Comparison of ENCODE assay signal across 9 cellular contexts in the genomic region with DNA sequence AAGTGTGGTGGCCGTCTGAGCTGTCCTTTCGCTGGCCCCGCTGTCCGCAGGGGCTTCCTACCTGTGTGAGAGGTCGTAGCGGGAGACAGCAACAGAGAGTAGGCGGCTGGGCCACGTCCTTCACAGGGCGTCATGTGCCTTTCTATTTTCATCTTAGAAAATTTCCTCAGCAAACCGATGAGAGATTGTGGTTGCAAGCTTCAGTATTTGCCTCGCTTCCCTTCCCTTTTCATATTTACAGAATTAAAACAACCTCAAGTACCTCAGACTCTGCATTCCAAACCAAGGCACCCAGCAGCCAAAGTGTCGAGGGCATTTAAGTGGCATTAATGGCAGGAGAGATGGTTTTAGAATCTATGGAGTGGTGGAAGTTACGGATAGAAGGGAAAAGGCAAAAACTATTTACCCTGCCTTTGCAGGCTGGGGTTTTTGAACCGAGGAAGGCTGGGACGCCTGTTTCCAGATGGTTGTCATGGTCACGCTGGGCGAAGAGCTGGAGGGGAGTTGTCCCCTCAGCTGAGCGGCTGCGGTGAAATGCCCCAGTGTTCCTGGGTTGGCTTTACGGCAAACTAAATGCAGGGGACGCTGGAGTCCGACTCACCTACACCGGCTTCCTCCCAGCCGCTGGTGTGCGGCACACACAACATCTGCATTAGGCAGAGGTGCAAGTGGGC. TPM values are rescaled to one million over a fixed set of nuclear protein-coding genes. Genes with fewer than 3 reads are reported as not detected.
DNase-seq lines count a peak whose midpoint lies in the region; ATAC-seq and TF ChIP-seq lines count a peak whose summit lies in the region.
"Had no signal": no experiment of that assay in that cellular context is flagged by ENCODE, and none has a peak within 500 bp of the region (broad histone marks: within the 10 kb centered on the region; RNA-seq: fewer than 3 reads in every experiment).

No MANE protein-coding gene starts in this region.

- peak overlapping the region; percentile 17 for H3K4me3 ChIP-seq in GM12865 (ENCODE audit: low read depth, low read length)
- no peak overlapping the region for H3K4me3 ChIP-seq in SK-N-SH (ENCODE audit: low read depth in 2 of 2, low read length in 1 of 2)

- 95% methylated on average over 25 of the region's 25 CpGs for WGBS in SK-N-SH (ENCODE audit: low lambda C conversion rate)

- ATAC-seq in GM21447 (IDR thresholded peaks at IDR 0.05; ENCODE audit: unreplicated experiment) = peak; percentile 58
- ATAC-seq in HG03565 (IDR thresholded peaks at IDR 0.05; ENCODE audit: unreplicated experiment) = peak; percentile 42

- H3K27me3 ChIP-seq in layer of hippocampus (ENCODE audit: control insufficient read depth, insufficient read depth, low read length) = no peaks in the 10 kb centered on the region
- no peaks in the 10 kb centered on the region for H3K27me3 ChIP-seq in SK-N-SH (ENCODE audit: insufficient read depth)

- no peak for TF ChIP-seq EP300 in SK-N-SH (IDR thresholded peaks at IDR 0.05; ENCODE audit: borderline replicate concordance in 1 of 2, low read depth in 1 of 2, low read length in 1 of 2)

- DNase-seq in GM12865 (ENCODE audit: low read depth) (peak; percentile 92), SK-N-SH (no peak), OCI-M1 (lab: John Stamatoyannopoulos, UW) (no peak), NK-92 (lab: John Stamatoyannopoulos, UW; ENCODE audit: unreplicated experiment) (no peak)
- DNase-seq in effector CD4-positive, alpha-beta T cell = no peak
- DNase-seq: left cardiac atrium had no signal

- no peak overlapping the region for H3K4me2 ChIP-seq in SK-N-SH

- CTCF ChIA-PET in SK-N-SH (lab: Yijun Ruan, JAX) = interaction anchor here (1.4 to 2.8 kb wide), 3 partner anchors 9 to 53 kb away, joined by 3 to 18 read pairs (median 3); no protein-coding TSS in a partner anchor

- no peak for TF ChIP-seq CTCF in GM12865 (IDR thresholded peaks at IDR 0.05; ENCODE audit: insufficient read depth, low read depth, low read length, missing control alignments)
- no peak for TF ChIP-seq CTCF in SK-N-SH (IDR thresholded peaks at IDR 0.05)

- no peaks in the 10 kb centered on the region for H3K4me1 ChIP-seq in SK-N-SH (ENCODE audit: control insufficient read depth in 1 of 2, insufficient read depth in 2 of 2, low read depth in 1 of 2, low read length in 1 of 2)

- no peaks in the 10 kb centered on the region for H3K9me2 ChIP-seq in SK-N-SH

- H3K9ac ChIP-seq in SK-N-SH = no peak overlapping the region

- no peaks in the 10 kb centered on the region for H3F3A ChIP-seq in SK-N-SH (replicated peaks; ENCODE audit: insufficient read depth)

- H3K27ac ChIP-seq in layer of hippocampus (ENCODE audit: low read depth, low read length) (peak overlapping the region; percentile 60), SK-N-SH (ENCODE audit: low read depth in 2 of 2, low read length in 1 of 2) (no peak overlapping the region)

- H3K36me3 ChIP-seq in SK-N-SH (replicated peaks in 1 of 2; ENCODE audit: control insufficient read depth in 1 of 2, insufficient read depth in 2 of 2, low read length in 1 of 2) = peaks cover 29 to 50% of the 10 kb centered on the region in 2 experiments

- H2AFZ ChIP-seq in SK-N-SH (ENCODE audit: low read depth) = no peak overlapping the region

- H3K9me3 ChIP-seq in SK-N-SH = no peaks in the 10 kb centered on the region

- POLR2A ChIA-PET in SK-N-SH (lab: Yijun Ruan, JAX) = no interaction called here

- no peak for TF ChIP-seq RAD21 in SK-N-SH (IDR thresholded peaks at IDR 0.05; ENCODE audit: low read length)

- no peaks in the 10 kb centered on the region for H4K20me1 ChIP-seq in SK-N-SH (ENCODE audit: insufficient read depth)

- H3K79me2 ChIP-seq in SK-N-SH (ENCODE audit: insufficient read depth) = no peaks in the 10 kb centered on the region

TF ChIP-seq in SK-N-SH, 30 proteins besides CTCF, POLR2A, EP300 and RAD21:
- TF ChIP-seq FOXJ3 (CRISPR knock-in tag; IDR thresholded peaks at IDR 0.05) (no peak), NFIC (IDR thresholded peaks at IDR 0.05; ENCODE audit: borderline replicate concordance) (no peak), MEF2A (IDR thresholded peaks at IDR 0.05; ENCODE audit: borderline replicate concordance, low read depth) (no peak), MXI1 (IDR thresholded peaks at IDR 0.05; ENCODE audit: low read depth, low read length) (no peak), FOSL2 (IDR thresholded peaks at IDR 0.05; ENCODE audit: borderline replicate concordance, low read depth) (no peak), YY1 (IDR thresholded peaks at IDR 0.05; ENCODE audit: low read depth) (no peak), TEAD4 (IDR thresholded peaks at IDR 0.05; ENCODE audit: borderline replicate concordance, insufficient read depth) (no peak), SIN3A (IDR thresholded peaks at IDR 0.05; ENCODE audit: borderline replicate concordance, low read depth, low read length) (no peak), SMC3 (IDR thresholded peaks at IDR 0.05; ENCODE audit: low read depth, low read length) (no peak), POLR2AphosphoS5 (IDR thresholded peaks at IDR 0.05; ENCODE audit: low read depth, low read length) (no peak), ELF1 (IDR thresholded peaks at IDR 0.05) (no peak), GATA2 (CRISPR knock-in tag; IDR thresholded peaks at IDR 0.05) (no peak), RXRA (IDR thresholded peaks at IDR 0.05; ENCODE audit: borderline replicate concordance, low read depth) (no peak), EZH2phosphoT487 (IDR thresholded peaks at IDR 0.05; ENCODE audit: borderline replicate concordance, low read depth) (no peak), FOXM1 (IDR thresholded peaks at IDR 0.05; ENCODE audit: low read depth) (no peak), JUND (IDR thresholded peaks at IDR 0.05) (no peak), RFX5 (IDR thresholded peaks at IDR 0.05; ENCODE audit: low read length) (no peak)
- TF ChIP-seq, protein P1, sequence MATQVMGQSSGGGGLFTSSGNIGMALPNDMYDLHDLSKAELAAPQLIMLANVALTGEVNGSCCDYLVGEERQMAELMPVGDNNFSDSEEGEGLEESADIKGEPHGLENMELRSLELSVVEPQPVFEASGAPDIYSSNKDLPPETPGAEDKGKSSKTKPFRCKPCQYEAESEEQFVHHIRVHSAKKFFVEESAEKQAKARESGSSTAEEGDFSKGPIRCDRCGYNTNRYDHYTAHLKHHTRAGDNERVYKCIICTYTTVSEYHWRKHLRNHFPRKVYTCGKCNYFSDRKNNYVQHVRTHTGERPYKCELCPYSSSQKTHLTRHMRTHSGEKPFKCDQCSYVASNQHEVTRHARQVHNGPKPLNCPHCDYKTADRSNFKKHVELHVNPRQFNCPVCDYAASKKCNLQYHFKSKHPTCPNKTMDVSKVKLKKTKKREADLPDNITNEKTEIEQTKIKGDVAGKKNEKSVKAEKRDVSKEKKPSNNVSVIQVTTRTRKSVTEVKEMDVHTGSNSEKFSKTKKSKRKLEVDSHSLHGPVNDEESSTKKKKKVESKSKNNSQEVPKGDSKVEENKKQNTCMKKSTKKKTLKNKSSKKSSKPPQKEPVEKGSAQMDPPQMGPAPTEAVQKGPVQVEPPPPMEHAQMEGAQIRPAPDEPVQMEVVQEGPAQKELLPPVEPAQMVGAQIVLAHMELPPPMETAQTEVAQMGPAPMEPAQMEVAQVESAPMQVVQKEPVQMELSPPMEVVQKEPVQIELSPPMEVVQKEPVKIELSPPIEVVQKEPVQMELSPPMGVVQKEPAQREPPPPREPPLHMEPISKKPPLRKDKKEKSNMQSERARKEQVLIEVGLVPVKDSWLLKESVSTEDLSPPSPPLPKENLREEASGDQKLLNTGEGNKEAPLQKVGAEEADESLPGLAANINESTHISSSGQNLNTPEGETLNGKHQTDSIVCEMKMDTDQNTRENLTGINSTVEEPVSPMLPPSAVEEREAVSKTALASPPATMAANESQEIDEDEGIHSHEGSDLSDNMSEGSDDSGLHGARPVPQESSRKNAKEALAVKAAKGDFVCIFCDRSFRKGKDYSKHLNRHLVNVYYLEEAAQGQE (IDR thresholded peaks at IDR 0.05; ENCODE audit: low read depth, low read length) = no peak
- TF ChIP-seq, protein P2, sequence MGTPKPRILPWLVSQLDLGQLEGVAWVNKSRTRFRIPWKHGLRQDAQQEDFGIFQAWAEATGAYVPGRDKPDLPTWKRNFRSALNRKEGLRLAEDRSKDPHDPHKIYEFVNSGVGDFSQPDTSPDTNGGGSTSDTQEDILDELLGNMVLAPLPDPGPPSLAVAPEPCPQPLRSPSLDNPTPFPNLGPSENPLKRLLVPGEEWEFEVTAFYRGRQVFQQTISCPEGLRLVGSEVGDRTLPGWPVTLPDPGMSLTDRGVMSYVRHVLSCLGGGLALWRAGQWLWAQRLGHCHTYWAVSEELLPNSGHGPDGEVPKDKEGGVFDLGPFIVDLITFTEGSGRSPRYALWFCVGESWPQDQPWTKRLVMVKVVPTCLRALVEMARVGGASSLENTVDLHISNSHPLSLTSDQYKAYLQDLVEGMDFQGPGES (IDR thresholded peaks at IDR 0.05; ENCODE audit: low read depth, low read length) = no peak
- TF ChIP-seq, protein P3, sequence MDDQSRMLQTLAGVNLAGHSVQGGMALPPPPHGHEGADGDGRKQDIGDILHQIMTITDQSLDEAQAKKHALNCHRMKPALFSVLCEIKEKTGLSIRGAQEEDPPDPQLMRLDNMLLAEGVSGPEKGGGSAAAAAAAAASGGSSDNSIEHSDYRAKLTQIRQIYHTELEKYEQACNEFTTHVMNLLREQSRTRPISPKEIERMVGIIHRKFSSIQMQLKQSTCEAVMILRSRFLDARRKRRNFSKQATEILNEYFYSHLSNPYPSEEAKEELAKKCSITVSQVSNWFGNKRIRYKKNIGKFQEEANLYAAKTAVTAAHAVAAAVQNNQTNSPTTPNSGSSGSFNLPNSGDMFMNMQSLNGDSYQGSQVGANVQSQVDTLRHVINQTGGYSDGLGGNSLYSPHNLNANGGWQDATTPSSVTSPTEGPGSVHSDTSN (IDR thresholded peaks at IDR 0.05) = no peak
TF ChIP-seq in SK-N-SH: peak in this region for 0.

RNA-seq across cellular contexts. Expression of a gene that starts 41.9 kb away (rescaled TPM):
- 99.1 and 106 TPM in 2 replicates for polyA plus RNA-seq in SK-N-SH (2012; rRNA removed)
- 64.0 and 75.8 TPM in 2 replicates for polyA plus RNA-seq in SK-N-SH (2012; cell fraction: cytosol; rRNA removed)
- 108 and 112 TPM in 2 replicates for polyA plus RNA-seq in SK-N-SH (2012; cell fraction: nucleus; rRNA removed)

RNA-seq across cellular contexts. Expression of a gene that starts 50.8 kb away (rescaled TPM):
- 11.2 and 12.3 TPM in 2 replicates for polyA plus RNA-seq in SK-N-SH (2012; rRNA removed)
- polyA plus RNA-seq in SK-N-SH (2012; cell fraction: cytosol; rRNA removed) = 4.4 and 8.9 TPM in 2 replicates
- polyA plus RNA-seq in SK-N-SH (2012; cell fraction: nucleus; rRNA removed) = 18.5 and 19.4 TPM in 2 replicates
